ENCODE assay signal across 1 cellular context in the genomic region with DNA sequence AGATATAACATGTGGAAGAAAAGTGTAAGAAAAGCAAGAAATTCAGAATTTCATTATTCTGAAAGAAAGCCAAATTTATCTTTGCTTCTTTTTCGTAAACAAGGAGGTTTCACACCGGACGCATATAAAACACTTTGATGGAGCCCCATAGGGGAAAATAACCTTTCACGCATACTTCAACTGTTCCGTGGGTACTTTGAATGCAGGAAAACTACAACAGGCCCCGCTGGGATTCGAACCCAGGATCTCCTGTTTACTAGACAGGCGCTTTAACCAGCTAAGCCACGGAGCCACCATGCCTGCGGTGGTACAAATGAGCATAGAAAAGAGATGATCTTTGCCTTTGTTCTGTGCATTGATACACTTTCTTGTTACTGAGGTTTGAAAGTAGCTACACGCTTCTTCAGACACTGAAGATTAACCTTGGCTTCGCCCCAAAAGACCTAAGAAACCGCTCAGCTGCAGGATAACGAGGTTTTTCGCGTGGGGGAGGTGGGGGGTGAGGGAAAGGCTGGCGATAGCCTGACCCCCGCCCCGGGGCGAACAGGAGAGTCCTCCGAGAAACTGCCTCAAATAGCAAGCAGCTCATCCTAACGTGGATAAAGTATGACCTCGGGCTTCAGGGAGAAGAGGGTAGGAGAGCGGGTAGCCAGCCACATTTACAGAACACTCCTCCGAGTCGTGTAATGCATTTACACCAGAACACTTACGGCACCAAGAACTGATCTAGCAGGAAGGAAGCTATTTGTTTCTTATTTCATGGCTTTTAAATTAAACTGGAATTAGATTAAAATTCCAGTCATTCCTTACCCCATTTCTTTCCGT.
TF ChIP-seq lines count a peak whose summit lies in the region.

No MANE protein-coding gene starts in this region.

TF ChIP-seq in HepG2, 621 proteins besides CTCF, POLR2A, EP300 and RAD21 (continued from another document and continues in another):
- TF ChIP-seq, protein P1, sequence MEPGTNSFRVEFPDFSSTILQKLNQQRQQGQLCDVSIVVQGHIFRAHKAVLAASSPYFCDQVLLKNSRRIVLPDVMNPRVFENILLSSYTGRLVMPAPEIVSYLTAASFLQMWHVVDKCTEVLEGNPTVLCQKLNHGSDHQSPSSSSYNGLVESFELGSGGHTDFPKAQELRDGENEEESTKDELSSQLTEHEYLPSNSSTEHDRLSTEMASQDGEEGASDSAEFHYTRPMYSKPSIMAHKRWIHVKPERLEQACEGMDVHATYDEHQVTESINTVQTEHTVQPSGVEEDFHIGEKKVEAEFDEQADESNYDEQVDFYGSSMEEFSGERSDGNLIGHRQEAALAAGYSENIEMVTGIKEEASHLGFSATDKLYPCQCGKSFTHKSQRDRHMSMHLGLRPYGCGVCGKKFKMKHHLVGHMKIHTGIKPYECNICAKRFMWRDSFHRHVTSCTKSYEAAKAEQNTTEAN (CRISPR knock-in tag; conservative IDR thresholded peaks at IDR 0.05): no peak
- TF ChIP-seq, protein P2, sequence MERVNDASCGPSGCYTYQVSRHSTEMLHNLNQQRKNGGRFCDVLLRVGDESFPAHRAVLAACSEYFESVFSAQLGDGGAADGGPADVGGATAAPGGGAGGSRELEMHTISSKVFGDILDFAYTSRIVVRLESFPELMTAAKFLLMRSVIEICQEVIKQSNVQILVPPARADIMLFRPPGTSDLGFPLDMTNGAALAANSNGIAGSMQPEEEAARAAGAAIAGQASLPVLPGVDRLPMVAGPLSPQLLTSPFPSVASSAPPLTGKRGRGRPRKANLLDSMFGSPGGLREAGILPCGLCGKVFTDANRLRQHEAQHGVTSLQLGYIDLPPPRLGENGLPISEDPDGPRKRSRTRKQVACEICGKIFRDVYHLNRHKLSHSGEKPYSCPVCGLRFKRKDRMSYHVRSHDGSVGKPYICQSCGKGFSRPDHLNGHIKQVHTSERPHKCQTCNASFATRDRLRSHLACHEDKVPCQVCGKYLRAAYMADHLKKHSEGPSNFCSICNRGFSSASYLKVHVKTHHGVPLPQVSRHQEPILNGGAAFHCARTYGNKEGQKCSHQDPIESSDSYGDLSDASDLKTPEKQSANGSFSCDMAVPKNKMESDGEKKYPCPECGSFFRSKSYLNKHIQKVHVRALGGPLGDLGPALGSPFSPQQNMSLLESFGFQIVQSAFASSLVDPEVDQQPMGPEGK (CRISPR knock-in tag; IDR thresholded peaks at IDR 0.05): peak; percentile 63; the same call in 1 of the 2 replicates
- TF ChIP-seq SP5 (CRISPR knock-in tag; IDR thresholded peaks at IDR 0.05; ENCODE audit: borderline replicate concordance, low read depth): peak; percentile 50; the same call in 1 of the 2 replicates
- peak; percentile 76; the same call in 1 of the 2 replicates for TF ChIP-seq ZNF644 (CRISPR knock-in tag; IDR thresholded peaks at IDR 0.05; ENCODE audit: low read depth)
- peak; percentile 30; the same call in 1 of the 2 replicates for TF ChIP-seq TAF1 (CRISPR knock-in tag; IDR thresholded peaks at IDR 0.05)
- peak; percentile 70; the same call in 1 of the 2 replicates for TF ChIP-seq NCOR1 (IDR thresholded peaks at IDR 0.05; ENCODE audit: borderline replicate concordance, low read length)
- no peak for TF ChIP-seq MEIS1 (CRISPR knock-in tag; IDR thresholded peaks at IDR 0.05; ENCODE audit: borderline replicate concordance)
- peak; percentile 92 for TF ChIP-seq GATAD2A (CRISPR knock-in tag; IDR thresholded peaks at IDR 0.05)
- TF ChIP-seq FOXP1 (IDR thresholded peaks at IDR 0.05): no peak
- peak; percentile 73 for TF ChIP-seq FOXP1 (CRISPR knock-in tag; IDR thresholded peaks at IDR 0.05)
- TF ChIP-seq GATA4 (IDR thresholded peaks at IDR 0.05; ENCODE audit: borderline replicate concordance, low read depth): no peak
- peak; percentile 78 for TF ChIP-seq NFIC (IDR thresholded peaks at IDR 0.05; ENCODE audit: low read length)
- TF ChIP-seq DR1 (CRISPR knock-in tag; IDR thresholded peaks at IDR 0.05): no peak
- TF ChIP-seq MXD4 (CRISPR knock-in tag; IDR thresholded peaks at IDR 0.05): no peak; the same call in 1 of the 2 replicates
- TF ChIP-seq ZNF678 (CRISPR knock-in tag; IDR thresholded peaks at IDR 0.05): no peak
- TF ChIP-seq HNRNPL (IDR thresholded peaks at IDR 0.05; ENCODE audit: low read depth, low read length): no peak
- no peak for TF ChIP-seq SNRNP70 (IDR thresholded peaks at IDR 0.05; ENCODE audit: low read depth, low read length)
- TF ChIP-seq CBFB (CRISPR knock-in tag; IDR thresholded peaks at IDR 0.05): peak; percentile 40
- TF ChIP-seq, protein P3, sequence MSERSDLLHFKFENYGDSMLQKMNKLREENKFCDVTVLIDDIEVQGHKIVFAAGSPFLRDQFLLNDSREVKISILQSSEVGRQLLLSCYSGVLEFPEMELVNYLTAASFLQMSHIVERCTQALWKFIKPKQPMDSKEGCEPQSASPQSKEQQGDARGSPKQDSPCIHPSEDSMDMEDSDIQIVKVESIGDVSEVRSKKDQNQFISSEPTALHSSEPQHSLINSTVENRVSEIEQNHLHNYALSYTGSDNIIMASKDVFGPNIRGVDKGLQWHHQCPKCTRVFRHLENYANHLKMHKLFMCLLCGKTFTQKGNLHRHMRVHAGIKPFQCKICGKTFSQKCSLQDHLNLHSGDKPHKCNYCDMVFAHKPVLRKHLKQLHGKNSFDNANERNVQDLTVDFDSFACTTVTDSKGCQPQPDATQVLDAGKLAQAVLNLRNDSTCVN (CRISPR knock-in tag; IDR thresholded peaks at IDR 0.05; ENCODE audit: borderline replicate concordance): peak; percentile 33; the same call in 1 of the 2 replicates
- TF ChIP-seq, protein P4, sequence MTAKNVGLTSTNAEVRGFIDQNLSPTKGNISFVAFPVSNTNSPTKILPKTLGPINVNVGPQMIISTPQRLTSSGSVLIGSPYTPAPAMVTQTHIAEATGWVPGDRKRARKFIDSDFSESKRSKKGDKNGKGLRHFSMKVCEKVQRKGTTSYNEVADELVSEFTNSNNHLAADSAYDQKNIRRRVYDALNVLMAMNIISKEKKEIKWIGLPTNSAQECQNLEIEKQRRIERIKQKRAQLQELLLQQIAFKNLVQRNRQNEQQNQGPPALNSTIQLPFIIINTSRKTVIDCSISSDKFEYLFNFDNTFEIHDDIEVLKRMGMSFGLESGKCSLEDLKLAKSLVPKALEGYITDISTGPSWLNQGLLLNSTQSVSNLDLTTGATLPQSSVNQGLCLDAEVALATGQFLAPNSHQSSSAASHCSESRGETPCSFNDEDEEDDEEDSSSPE (CRISPR knock-in tag; IDR thresholded peaks at IDR 0.05): peak; percentile 59; the same call in 1 of the 2 replicates
- TF ChIP-seq SAP130 (CRISPR knock-in tag; IDR thresholded peaks at IDR 0.05; ENCODE audit: low read depth): peak; percentile 73
- TF ChIP-seq RAD51 (IDR thresholded peaks at IDR 0.05; ENCODE audit: borderline replicate concordance): no peak
- TF ChIP-seq MIER3 (CRISPR knock-in tag; IDR thresholded peaks at IDR 0.05; ENCODE audit: borderline replicate concordance): peak; percentile 93; the same call in 1 of the 2 replicates
- TF ChIP-seq ZEB1 (IDR thresholded peaks at IDR 0.05; ENCODE audit: insufficient replicate concordance, low read depth): peak; percentile 86
- TF ChIP-seq ZNF224 (CRISPR knock-in tag; IDR thresholded peaks at IDR 0.05): no peak; the same call in 1 of the 2 replicates
- TF ChIP-seq, protein P5, sequence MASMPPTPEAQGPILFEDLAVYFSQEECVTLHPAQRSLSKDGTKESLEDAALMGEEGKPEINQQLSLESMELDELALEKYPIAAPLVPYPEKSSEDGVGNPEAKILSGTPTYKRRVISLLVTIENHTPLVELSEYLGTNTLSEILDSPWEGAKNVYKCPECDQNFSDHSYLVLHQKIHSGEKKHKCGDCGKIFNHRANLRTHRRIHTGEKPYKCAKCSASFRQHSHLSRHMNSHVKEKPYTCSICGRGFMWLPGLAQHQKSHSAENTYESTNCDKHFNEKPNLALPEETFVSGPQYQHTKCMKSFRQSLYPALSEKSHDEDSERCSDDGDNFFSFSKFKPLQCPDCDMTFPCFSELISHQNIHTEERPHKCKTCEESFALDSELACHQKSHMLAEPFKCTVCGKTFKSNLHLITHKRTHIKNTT (CRISPR knock-in tag; IDR thresholded peaks at IDR 0.05): no peak
- TF ChIP-seq TBL1XR1 (IDR thresholded peaks at IDR 0.05; ENCODE audit: borderline replicate concordance, low read length, partially characterized antibody): peak; percentile 87
- peak; percentile 89 for TF ChIP-seq ZNF274 (CRISPR knock-in tag; IDR thresholded peaks at IDR 0.05)
- TF ChIP-seq SNAPC2 (CRISPR knock-in tag; IDR thresholded peaks at IDR 0.05): 0 out of 2 replicates have a peak, but pooled peaks have one; percentile 62
- TF ChIP-seq, protein P6, sequence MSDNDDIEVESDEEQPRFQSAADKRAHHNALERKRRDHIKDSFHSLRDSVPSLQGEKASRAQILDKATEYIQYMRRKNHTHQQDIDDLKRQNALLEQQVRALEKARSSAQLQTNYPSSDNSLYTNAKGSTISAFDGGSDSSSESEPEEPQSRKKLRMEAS (IDR thresholded peaks at IDR 0.05): peak; percentile 60; the same call in 1 of the 2 replicates
- TF ChIP-seq, protein P7, sequence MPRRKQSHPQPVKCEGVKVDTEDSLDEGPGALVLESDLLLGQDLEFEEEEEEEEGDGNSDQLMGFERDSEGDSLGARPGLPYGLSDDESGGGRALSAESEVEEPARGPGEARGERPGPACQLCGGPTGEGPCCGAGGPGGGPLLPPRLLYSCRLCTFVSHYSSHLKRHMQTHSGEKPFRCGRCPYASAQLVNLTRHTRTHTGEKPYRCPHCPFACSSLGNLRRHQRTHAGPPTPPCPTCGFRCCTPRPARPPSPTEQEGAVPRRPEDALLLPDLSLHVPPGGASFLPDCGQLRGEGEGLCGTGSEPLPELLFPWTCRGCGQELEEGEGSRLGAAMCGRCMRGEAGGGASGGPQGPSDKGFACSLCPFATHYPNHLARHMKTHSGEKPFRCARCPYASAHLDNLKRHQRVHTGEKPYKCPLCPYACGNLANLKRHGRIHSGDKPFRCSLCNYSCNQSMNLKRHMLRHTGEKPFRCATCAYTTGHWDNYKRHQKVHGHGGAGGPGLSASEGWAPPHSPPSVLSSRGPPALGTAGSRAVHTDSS (CRISPR knock-in tag; conservative IDR thresholded peaks at IDR 0.05): no peak
- TF ChIP-seq, protein P8, sequence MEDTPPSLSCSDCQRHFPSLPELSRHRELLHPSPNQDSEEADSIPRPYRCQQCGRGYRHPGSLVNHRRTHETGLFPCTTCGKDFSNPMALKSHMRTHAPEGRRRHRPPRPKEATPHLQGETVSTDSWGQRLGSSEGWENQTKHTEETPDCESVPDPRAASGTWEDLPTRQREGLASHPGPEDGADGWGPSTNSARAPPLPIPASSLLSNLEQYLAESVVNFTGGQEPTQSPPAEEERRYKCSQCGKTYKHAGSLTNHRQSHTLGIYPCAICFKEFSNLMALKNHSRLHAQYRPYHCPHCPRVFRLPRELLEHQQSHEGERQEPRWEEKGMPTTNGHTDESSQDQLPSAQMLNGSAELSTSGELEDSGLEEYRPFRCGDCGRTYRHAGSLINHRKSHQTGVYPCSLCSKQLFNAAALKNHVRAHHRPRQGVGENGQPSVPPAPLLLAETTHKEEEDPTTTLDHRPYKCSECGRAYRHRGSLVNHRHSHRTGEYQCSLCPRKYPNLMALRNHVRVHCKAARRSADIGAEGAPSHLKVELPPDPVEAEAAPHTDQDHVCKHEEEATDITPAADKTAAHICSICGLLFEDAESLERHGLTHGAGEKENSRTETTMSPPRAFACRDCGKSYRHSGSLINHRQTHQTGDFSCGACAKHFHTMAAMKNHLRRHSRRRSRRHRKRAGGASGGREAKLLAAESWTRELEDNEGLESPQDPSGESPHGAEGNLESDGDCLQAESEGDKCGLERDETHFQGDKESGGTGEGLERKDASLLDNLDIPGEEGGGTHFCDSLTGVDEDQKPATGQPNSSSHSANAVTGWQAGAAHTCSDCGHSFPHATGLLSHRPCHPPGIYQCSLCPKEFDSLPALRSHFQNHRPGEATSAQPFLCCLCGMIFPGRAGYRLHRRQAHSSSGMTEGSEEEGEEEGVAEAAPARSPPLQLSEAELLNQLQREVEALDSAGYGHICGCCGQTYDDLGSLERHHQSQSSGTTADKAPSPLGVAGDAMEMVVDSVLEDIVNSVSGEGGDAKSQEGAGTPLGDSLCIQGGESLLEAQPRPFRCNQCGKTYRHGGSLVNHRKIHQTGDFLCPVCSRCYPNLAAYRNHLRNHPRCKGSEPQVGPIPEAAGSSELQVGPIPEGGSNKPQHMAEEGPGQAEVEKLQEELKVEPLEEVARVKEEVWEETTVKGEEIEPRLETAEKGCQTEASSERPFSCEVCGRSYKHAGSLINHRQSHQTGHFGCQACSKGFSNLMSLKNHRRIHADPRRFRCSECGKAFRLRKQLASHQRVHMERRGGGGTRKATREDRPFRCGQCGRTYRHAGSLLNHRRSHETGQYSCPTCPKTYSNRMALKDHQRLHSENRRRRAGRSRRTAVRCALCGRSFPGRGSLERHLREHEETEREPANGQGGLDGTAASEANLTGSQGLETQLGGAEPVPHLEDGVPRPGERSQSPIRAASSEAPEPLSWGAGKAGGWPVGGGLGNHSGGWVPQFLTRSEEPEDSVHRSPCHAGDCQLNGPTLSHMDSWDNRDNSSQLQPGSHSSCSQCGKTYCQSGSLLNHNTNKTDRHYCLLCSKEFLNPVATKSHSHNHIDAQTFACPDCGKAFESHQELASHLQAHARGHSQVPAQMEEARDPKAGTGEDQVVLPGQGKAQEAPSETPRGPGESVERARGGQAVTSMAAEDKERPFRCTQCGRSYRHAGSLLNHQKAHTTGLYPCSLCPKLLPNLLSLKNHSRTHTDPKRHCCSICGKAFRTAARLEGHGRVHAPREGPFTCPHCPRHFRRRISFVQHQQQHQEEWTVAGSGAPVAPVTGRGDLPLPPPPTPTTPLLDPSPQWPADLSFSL (CRISPR knock-in tag; IDR thresholded peaks at IDR 0.05): 0 out of 2 replicates have a peak, but pooled peaks have one; percentile 16
- TF ChIP-seq, protein P9, sequence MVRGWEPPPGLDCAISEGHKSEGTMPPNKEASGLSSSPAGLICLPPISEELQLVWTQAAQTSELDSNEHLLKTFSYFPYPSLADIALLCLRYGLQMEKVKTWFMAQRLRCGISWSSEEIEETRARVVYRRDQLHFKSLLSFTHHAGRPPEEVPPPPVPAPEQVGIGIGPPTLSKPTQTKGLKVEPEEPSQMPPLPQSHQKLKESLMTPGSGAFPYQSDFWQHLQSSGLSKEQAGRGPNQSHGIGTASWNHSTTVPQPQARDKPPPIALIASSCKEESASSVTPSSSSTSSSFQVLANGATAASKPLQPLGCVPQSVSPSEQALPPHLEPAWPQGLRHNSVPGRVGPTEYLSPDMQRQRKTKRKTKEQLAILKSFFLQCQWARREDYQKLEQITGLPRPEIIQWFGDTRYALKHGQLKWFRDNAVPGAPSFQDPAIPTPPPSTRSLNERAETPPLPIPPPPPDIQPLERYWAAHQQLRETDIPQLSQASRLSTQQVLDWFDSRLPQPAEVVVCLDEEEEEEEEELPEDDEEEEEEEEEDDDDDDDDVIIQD (CRISPR knock-in tag; IDR thresholded peaks at IDR 0.05; ENCODE audit: low read depth): peak; percentile 19; the same call in 1 of the 2 replicates
- TF ChIP-seq ZNF841 (CRISPR knock-in tag; IDR thresholded peaks at IDR 0.05; ENCODE audit: borderline replicate concordance): no peak
